In the genomic region with DNA sequence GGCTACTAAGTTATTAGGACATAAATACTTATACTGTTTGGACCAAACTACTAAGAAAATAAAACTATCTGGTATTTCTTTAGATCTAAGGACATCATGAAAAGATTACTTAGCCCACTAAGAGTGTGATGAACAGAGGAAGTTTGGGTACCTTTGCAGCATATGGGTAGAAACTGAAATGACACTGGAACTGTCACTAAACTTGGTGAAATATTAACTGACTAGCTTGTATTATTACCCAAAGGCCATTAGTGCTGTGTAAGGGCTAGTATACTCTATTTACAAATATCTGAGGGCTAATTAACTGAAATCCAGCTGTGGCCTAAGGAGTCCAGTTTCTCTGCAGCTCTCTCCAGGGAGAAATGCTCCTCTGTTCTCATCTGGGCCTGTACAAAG, we compare ENCODE assay signal across 15 cellular contexts. TPM values are rescaled to one million over a fixed set of nuclear protein-coding genes. Genes with fewer than 3 reads are reported as not detected.
A peak's percentile ranks its signal among the peaks of the same experiment; 100 is the strongest.
DNase-seq lines count a peak whose midpoint lies in the region; ATAC-seq and TF ChIP-seq lines count a peak whose summit lies in the region.
"Had no signal": no experiment of that assay in that cellular context is flagged by ENCODE, and none has a peak within 500 bp of the region (broad histone marks: within the 10 kb centered on the region; RNA-seq: fewer than 3 reads in every experiment).

No MANE protein-coding gene starts in this region.

- peaks cover 8% of the 10 kb centered on the region; the same call in 1 of the 2 replicates for H4K20me1 ChIP-seq in PC-9 (ENCODE audit: insufficient read depth)

- no TSS peak for BruUV-seq in PC-9 (replicated peaks; lab: Mats Ljungman, UMichigan)

- no peak overlapping the region for H2AFZ ChIP-seq in PC-9

- TF ChIP-seq CTCF in PC-9 (conservative IDR thresholded peaks at IDR 0.05), result no peak

- intact Hi-C loops in PC-9 (cut with micrococcal nuclease; ENCODE audit: unreplicated experiment), result no loop called here

- H3K9me2 ChIP-seq in PC-9 (ENCODE audit: insufficient read depth), result no peaks in the 10 kb centered on the region

- H3K36me3 ChIP-seq in PC-9 (ENCODE audit: low read depth), result peaks cover 26% of the 10 kb centered on the region

- DNase-seq in NCI-H69 (lab: John Stamatoyannopoulos, UW) (peak; percentile 62), NCI-H2227 (lab: John Stamatoyannopoulos, UW; ENCODE audit: unreplicated experiment) (no peak), epidermal melanocyte (ENCODE audit: insufficient read length, low spot score) (no peak), PC-9 (no peak), amygdala (lab: John Stamatoyannopoulos, UW) (no peak)
- DNase-seq: activated CD4-positive, CD25-positive, alpha-beta regulatory T cell; AML-193; GDM1; immature natural killer cell; NCI-H2171 treated with DMSO at 0.1 percent for 48 hours; stimulated activated naive CD4-positive, alpha-beta T cell had no signal

- no peaks in the 10 kb centered on the region for H3K4me1 ChIP-seq in PC-9 (replicated peaks; ENCODE audit: insufficient read depth)

- H3K27me3 ChIP-seq in PC-9 (ENCODE audit: insufficient read depth, low read depth), result no peaks in the 10 kb centered on the region

- no peak overlapping the region for H3K27ac ChIP-seq in PC-9

- peaks cover 3% of the 10 kb centered on the region; the same call in 1 of the 2 replicates for H3K9me3 ChIP-seq in PC-9 (ENCODE audit: insufficient read depth, low read depth)

- no peak overlapping the region for H3K4me3 ChIP-seq in PC-9

- peaks cover 21% of the 10 kb centered on the region for H3F3A ChIP-seq in PC-9 (ENCODE audit: insufficient read depth, low read depth)

- peak; percentile 46 for ATAC-seq in GM18519 (IDR thresholded peaks at IDR 0.05; ENCODE audit: low FRiP score, unreplicated experiment)
- ATAC-seq in GM21423 (IDR thresholded peaks at IDR 0.05; ENCODE audit: unreplicated experiment), result peak; percentile 100
- ATAC-seq in HG03025 (IDR thresholded peaks at IDR 0.05; ENCODE audit: low FRiP score, unreplicated experiment), result peak; percentile 85
- ATAC-seq: Right ventricle myocardium inferior had no signal

- POLR2A ChIA-PET in PC-9 (lab: Charles Lee; ENCODE audit: unreplicated experiment), result no interaction called here

- CTCF ChIA-PET in PC-9 (lab: Charles Lee), result no interaction called here

- no peak overlapping the region for H3K4me2 ChIP-seq in PC-9

- peaks cover 100% of the 10 kb centered on the region for H3K79me2 ChIP-seq in PC-9 (ENCODE audit: low read depth)

RNA-seq across cellular contexts. Expression of a gene that starts 45.5 kb away (rescaled TPM):
- total RNA-seq in PC-9 (2021), result 204 and 361 TPM in 2 replicates

Comparison
In these comparisons a context has a peak if more than half of its experiments do, and no peak if none do; other contexts are left out.
1. ATAC-seq: peak in every context shown above with its lines; median percentile 100 in GM21423; 85 in HG03025; 46 in GM18519.